In the genomic region with DNA sequence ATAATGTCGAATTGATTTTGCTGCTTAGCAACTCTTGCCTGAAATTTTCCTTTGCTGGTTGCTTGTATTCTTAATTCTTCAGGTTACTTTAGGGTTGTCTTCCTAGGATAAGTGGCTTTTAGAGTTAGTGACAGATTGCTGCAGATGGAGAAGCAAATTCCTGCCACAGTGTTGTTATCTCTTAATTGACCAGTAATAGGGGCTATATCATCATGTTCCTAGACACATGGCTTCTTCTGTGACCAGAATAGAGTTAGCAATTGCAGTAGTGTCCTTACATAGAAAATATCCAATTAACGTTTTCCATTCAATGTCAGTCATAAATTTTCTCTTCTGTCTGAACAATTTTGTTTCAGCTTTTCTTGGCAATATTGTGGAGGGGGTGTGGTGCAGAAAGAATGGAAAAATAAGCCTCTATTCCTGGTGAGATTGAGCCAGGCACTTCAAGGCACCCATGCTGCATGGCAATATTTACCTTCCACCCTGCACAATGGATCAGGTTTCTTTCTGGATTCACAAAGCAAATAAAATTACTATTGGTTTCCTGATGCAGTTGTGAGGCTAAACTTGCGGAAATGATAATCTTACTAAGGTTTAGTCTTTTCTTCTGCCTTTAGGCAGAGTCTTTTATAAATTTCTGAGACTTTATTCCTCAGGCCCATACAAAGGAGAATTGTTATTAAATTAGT, we compare ENCODE assay signal across 15 cellular contexts.
A peak's percentile ranks its signal among the peaks of the same experiment; 100 is the strongest.
DNase-seq lines count a peak whose midpoint lies in the region; ATAC-seq and TF ChIP-seq lines count a peak whose summit lies in the region.
"Had no signal": no experiment of that assay in that cellular context is flagged by ENCODE, and none has a peak within 500 bp of the region (broad histone marks: within the 10 kb centered on the region; RNA-seq: fewer than 3 reads in every experiment).

No MANE protein-coding gene starts in this region.

- no peaks in the 10 kb centered on the region for H3K9me3 ChIP-seq in mucosa of descending colon
- H3K9me3 ChIP-seq: colonic mucosa, right atrium auricular region, suprapubic skin had no signal

- no peak for ATAC-seq in mucosa of descending colon
- no peak for ATAC-seq in GM19328 (IDR thresholded peaks at IDR 0.05; ENCODE audit: unreplicated experiment)

- H3K36me3 ChIP-seq in mucosa of descending colon (ENCODE audit: low read depth) = no peaks in the 10 kb centered on the region
- H3K36me3 ChIP-seq: colonic mucosa, right atrium auricular region, suprapubic skin had no signal

- DNase-seq in DMS153 treated with DMSO at 0.1 percent for 48 hours (lab: John Stamatoyannopoulos, UW; ENCODE audit: unreplicated experiment) (peak; percentile 49), NCI-H1436 (lab: John Stamatoyannopoulos, UW) (peak; percentile 75), NCI-H2227 treated with DMSO at 0.1 percent for 48 hours (lab: John Stamatoyannopoulos, UW) (peak; percentile 18), SHP77 treated with DMSO at 0.1 percent for 48 hours (lab: John Stamatoyannopoulos, UW) (peak; percentile 85), mucosa of descending colon (no peak), iPS-NIHi11 (ENCODE audit: low spot score) (no peak), HT-29 (ENCODE audit: low spot score) (no peak)
- DNase-seq: colonic mucosa, hippocampal formation, occipital lobe, RPMI8226 had no signal

- TF ChIP-seq CTCF in mucosa of descending colon (IDR thresholded peaks at IDR 0.05) = no peak

- H3K4me3 ChIP-seq in mucosa of descending colon = no peak overlapping the region
- H3K4me3 ChIP-seq: colonic mucosa, lung, right atrium auricular region, suprapubic skin had no signal

- H3K4me1 ChIP-seq in mucosa of descending colon (ENCODE audit: low read depth) = no peaks in the 10 kb centered on the region
- H3K4me1 ChIP-seq: colonic mucosa, right atrium auricular region, suprapubic skin had no signal

- intact Hi-C loops in mucosa of descending colon (cut with DNase I, micrococcal nuclease) = no loop called here

Comparison
In these comparisons a context has a peak if more than half of its experiments do, and no peak if none do; other contexts are left out.
1. DNase-seq: peak in DMS153 treated with DMSO at 0.1 percent for 48 hours (single experiment), NCI-H1436 (single experiment), NCI-H2227 treated with DMSO at 0.1 percent for 48 hours (single experiment) and SHP77 treated with DMSO at 0.1 percent for 48 hours (single experiment); none in mucosa of descending colon (0 of 3), iPS-NIHi11 (single experiment) and HT-29 (single experiment).